18 cellular contexts compared by ENCODE assay signal in the genomic region with DNA sequence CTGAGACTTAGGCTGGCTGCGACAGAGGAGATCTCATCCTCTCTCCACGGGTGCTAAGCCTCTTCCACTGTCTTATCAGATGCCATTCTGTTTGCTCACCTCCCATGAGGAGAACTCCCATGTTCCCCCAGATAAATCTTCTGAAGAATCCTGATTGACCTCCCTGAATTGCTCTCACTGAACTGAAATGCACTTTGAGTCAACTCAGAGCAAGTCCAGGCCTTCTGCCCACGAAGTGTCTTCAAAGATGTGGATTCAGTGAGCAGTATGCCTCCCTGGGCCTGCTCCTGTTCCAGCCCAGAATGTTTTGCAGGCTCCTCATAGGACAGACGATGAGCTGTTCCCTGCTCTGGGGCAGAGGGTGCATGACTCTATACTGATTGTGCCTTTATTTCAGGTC.
DNase-seq lines count a peak whose midpoint lies in the region; TF ChIP-seq lines count a peak whose summit lies in the region.
"Had no signal": no experiment of that assay in that cellular context is flagged by ENCODE, and none has a peak within 500 bp of the region (broad histone marks: within the 10 kb centered on the region; RNA-seq: fewer than 3 reads in every experiment).

No MANE protein-coding gene starts in this region.

- DNase-seq in GM04504 (ENCODE audit: low read depth) (peak; percentile 50), WERI-Rb-1 (peak; percentile 72), foreskin fibroblast (peak; percentile 80 to 89), stromal cell of bone marrow (ENCODE audit: low read depth) (peak; percentile 58), SHP77 treated with DMSO at 0.1 percent for 48 hours (lab: John Stamatoyannopoulos, UW) (no peak), NCI-H524 treated with DMSO at 0.1 percent for 48 hours (lab: John Stamatoyannopoulos, UW) (no peak), NCI-H510A treated with DMSO at 0.1 percent for 48 hours (lab: John Stamatoyannopoulos, UW) (no peak)
- DNase-seq: CD4-positive, CD25-positive, alpha-beta regulatory T cell; DMS53; esophagus squamous epithelium; hippocampal formation; left colon; NCI-H2227 treated with DMSO at 0.1 percent for 48 hours; nucleus accumbens; SIG-M5; T-helper 2 cell had no signal

- peak overlapping the region; percentile 67 for H3K27ac ChIP-seq in WERI-Rb-1
- H3K27ac ChIP-seq: esophagus squamous epithelium, KMS-11, tibial nerve had no signal

- H3K27me3 ChIP-seq in WERI-Rb-1 (ENCODE audit: insufficient read depth, low read depth, severe bottlenecking): no peaks in the 10 kb centered on the region
- H3K27me3 ChIP-seq: esophagus squamous epithelium, tibial nerve had no signal

- H3K36me3 ChIP-seq in WERI-Rb-1: peaks cover 69% of the 10 kb centered on the region

- TF ChIP-seq CTCF in WERI-Rb-1 (IDR thresholded peaks at IDR 0.05; ENCODE audit: low read depth, low read length): no peak
- no peak for TF ChIP-seq CTCF in foreskin fibroblast (IDR thresholded peaks at IDR 0.05; ENCODE audit: low read depth, low read length)

- no peak overlapping the region for H3K4me3 ChIP-seq in WERI-Rb-1 (ENCODE audit: low read depth, low read length)
- no peak overlapping the region for H3K4me3 ChIP-seq in foreskin fibroblast (ENCODE audit: low read depth in 1 of 2, low read length in 2 of 2)
- H3K4me3 ChIP-seq: esophagus squamous epithelium, tibial nerve had no signal

- no peaks in the 10 kb centered on the region for H3K9me3 ChIP-seq in WERI-Rb-1 (ENCODE audit: severe bottlenecking)
- H3K9me3 ChIP-seq: esophagus squamous epithelium, tibial nerve had no signal

Comparison
In these comparisons a context has a peak if more than half of its experiments do, and no peak if none do; other contexts are left out.
1. DNase-seq: peak in GM04504 (single experiment), WERI-Rb-1 (single experiment), foreskin fibroblast (2 of 2) and stromal cell of bone marrow (single experiment); none in SHP77 treated with DMSO at 0.1 percent for 48 hours (single experiment), NCI-H524 treated with DMSO at 0.1 percent for 48 hours (single experiment) and NCI-H510A treated with DMSO at 0.1 percent for 48 hours (single experiment).